ENCODE assay signal across 1 cellular context in genomic region chr20:50353289-50353961, GRCh38.
TF ChIP-seq lines count a peak whose summit lies in the region.

No MANE protein-coding gene starts in this region.

TF ChIP-seq in HepG2, 621 proteins besides CTCF, POLR2A, EP300 and RAD21 (continued from another document and continues in another):
- TF ChIP-seq SKIL (CRISPR knock-in tag; IDR thresholded peaks at IDR 0.05; ENCODE audit: borderline replicate concordance): no peak
- TF ChIP-seq HES4 (CRISPR knock-in tag; IDR thresholded peaks at IDR 0.05; ENCODE audit: borderline replicate concordance): no peak
- TF ChIP-seq SALL1 (CRISPR knock-in tag; IDR thresholded peaks at IDR 0.05): peak; percentile 45
- TF ChIP-seq RCOR2 (CRISPR knock-in tag; IDR thresholded peaks at IDR 0.05): 0 out of 2 replicates have a peak, but pooled peaks have one; percentile 21
- TF ChIP-seq ZNF3 (CRISPR knock-in tag; IDR thresholded peaks at IDR 0.05): peak; percentile 68; the same call in 1 of the 2 replicates
- no peak for TF ChIP-seq GTF3A (CRISPR knock-in tag; conservative IDR thresholded peaks at IDR 0.05)
- peak; percentile 54; the same call in 1 of the 2 replicates for TF ChIP-seq ZNF546 (CRISPR knock-in tag; conservative IDR thresholded peaks at IDR 0.05)
- peak; percentile 83; the same call in 1 of the 2 replicates for TF ChIP-seq SMAD1 (CRISPR knock-in tag; IDR thresholded peaks at IDR 0.05; ENCODE audit: borderline replicate concordance, low read depth)
- no peak for TF ChIP-seq CHD4 (IDR thresholded peaks at IDR 0.05; ENCODE audit: borderline replicate concordance, low read length)
- 0 out of 2 replicates have a peak, but pooled peaks have one; percentile 50 for TF ChIP-seq ZNF441 (CRISPR knock-in tag; IDR thresholded peaks at IDR 0.05; ENCODE audit: borderline replicate concordance)
- TF ChIP-seq DDIT3 (CRISPR knock-in tag; IDR thresholded peaks at IDR 0.05): no peak
- TF ChIP-seq ZNF512B (CRISPR knock-in tag; IDR thresholded peaks at IDR 0.05; ENCODE audit: borderline replicate concordance): peak; percentile 92; the same call in 1 of the 2 replicates
- TF ChIP-seq ISL2 (CRISPR knock-in tag; IDR thresholded peaks at IDR 0.05): no peak
- no peak for TF ChIP-seq ZNF446 (CRISPR knock-in tag; IDR thresholded peaks at IDR 0.05)
- TF ChIP-seq IKZF1 (IDR thresholded peaks at IDR 0.05): no peak
- TF ChIP-seq FOXO1 (CRISPR knock-in tag; IDR thresholded peaks at IDR 0.05): 0 out of 2 replicates have a peak, but pooled peaks have one; percentile 47
- no peak for TF ChIP-seq TRIM24 (CRISPR knock-in tag; IDR thresholded peaks at IDR 0.05)
- TF ChIP-seq ARID4A (CRISPR knock-in tag; IDR thresholded peaks at IDR 0.05; ENCODE audit: borderline replicate concordance): peak; percentile 63
- TF ChIP-seq ELF3 (CRISPR knock-in tag; IDR thresholded peaks at IDR 0.05): no peak; the same call in 1 of the 2 replicates
- no peak for TF ChIP-seq LRRFIP1 (CRISPR knock-in tag; conservative IDR thresholded peaks at IDR 0.05)
- TF ChIP-seq EEA1 (CRISPR knock-in tag; IDR thresholded peaks at IDR 0.05; ENCODE audit: borderline replicate concordance): no peak; the same call in 1 of the 2 replicates
- peak; percentile 38; the same call in 1 of the 2 replicates for TF ChIP-seq ZNF552 (CRISPR knock-in tag; IDR thresholded peaks at IDR 0.05; ENCODE audit: borderline replicate concordance)
- peak; percentile 34; the same call in 1 of the 2 replicates for TF ChIP-seq TGIF2 (CRISPR knock-in tag; IDR thresholded peaks at IDR 0.05)
- TF ChIP-seq MIXL1 (CRISPR knock-in tag; IDR thresholded peaks at IDR 0.05): no peak
- TF ChIP-seq ZNF879 (CRISPR knock-in tag; IDR thresholded peaks at IDR 0.05): no peak
- TF ChIP-seq MXD4 (CRISPR knock-in tag; IDR thresholded peaks at IDR 0.05): 0 out of 2 replicates have a peak, but pooled peaks have one; percentile 39
- TF ChIP-seq RORA (CRISPR knock-in tag; IDR thresholded peaks at IDR 0.05): no peak
- TF ChIP-seq ZFP91 (CRISPR knock-in tag; IDR thresholded peaks at IDR 0.05; ENCODE audit: borderline replicate concordance): peak; percentile 74; the same call in 1 of the 2 replicates
- TF ChIP-seq DR1 (CRISPR knock-in tag; IDR thresholded peaks at IDR 0.05): no peak
- peak; percentile 62; the same call in 1 of the 2 replicates for TF ChIP-seq ZNF142 (CRISPR knock-in tag; IDR thresholded peaks at IDR 0.05)
- peak; percentile 9 for TF ChIP-seq TEAD3 (CRISPR knock-in tag; optimal IDR thresholded peaks at IDR 0.05; ENCODE audit: borderline replicate concordance)
- TF ChIP-seq ZNF20 (CRISPR knock-in tag; IDR thresholded peaks at IDR 0.05): no peak
- TF ChIP-seq ZNF451 (CRISPR knock-in tag; IDR thresholded peaks at IDR 0.05): no peak
- peak; percentile 38 for TF ChIP-seq CBX1 (IDR thresholded peaks at IDR 0.05; ENCODE audit: low read depth)
- TF ChIP-seq HNF4A (CRISPR knock-in tag; IDR thresholded peaks at IDR 0.05): peak; percentile 83
- peak; percentile 88 for TF ChIP-seq SP5 (CRISPR knock-in tag; IDR thresholded peaks at IDR 0.05; ENCODE audit: borderline replicate concordance, low read depth)
- no peak for TF ChIP-seq ZNF530 (CRISPR knock-in tag; IDR thresholded peaks at IDR 0.05; ENCODE audit: low read depth)
- TF ChIP-seq ZNF563 (CRISPR knock-in tag; IDR thresholded peaks at IDR 0.05): peak; percentile 55; the same call in 1 of the 2 replicates
- TF ChIP-seq IKZF4 (CRISPR knock-in tag; IDR thresholded peaks at IDR 0.05; ENCODE audit: borderline replicate concordance, low read depth, not compliant biosample characterization): no peak
